In the genomic region with DNA sequence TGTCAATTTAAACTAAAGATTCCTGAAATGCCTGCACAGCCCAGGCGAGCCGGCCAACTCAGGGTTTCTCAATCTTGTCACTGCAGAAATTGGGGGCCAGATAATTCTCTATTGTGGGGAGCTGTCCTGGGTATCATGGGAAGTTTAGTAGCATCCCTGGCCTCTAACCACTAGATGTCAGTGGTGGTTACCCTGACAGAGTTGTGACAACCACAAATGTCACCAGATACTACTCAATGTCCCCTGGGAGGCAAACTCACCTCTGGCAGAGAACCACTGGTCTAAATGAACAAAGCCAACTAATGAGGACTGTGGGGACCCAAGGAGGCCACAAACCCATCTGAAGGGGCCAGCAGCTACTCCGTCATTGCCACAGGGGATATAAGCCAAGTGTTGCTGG, we compare ENCODE assay signal across 1 cellular context.
TF ChIP-seq lines count a peak whose summit lies in the region.

No MANE protein-coding gene starts in this region.

TF ChIP-seq in HepG2, 621 proteins besides CTCF, POLR2A, EP300 and RAD21 (continued from another document):
- TF ChIP-seq TEAD3 (CRISPR knock-in tag; optimal IDR thresholded peaks at IDR 0.05; ENCODE audit: borderline replicate concordance) (peak; percentile 23), ZNF644 (CRISPR knock-in tag; IDR thresholded peaks at IDR 0.05; ENCODE audit: low read depth) (no peak), ZNF496 (CRISPR knock-in tag; IDR thresholded peaks at IDR 0.05; ENCODE audit: insufficient replicate concordance) (no peak), XRCC5 (optimal IDR thresholded peaks at IDR 0.05; ENCODE audit: low read length) (peak; percentile 47), SMC3 (IDR thresholded peaks at IDR 0.05; ENCODE audit: low read length) (peak; percentile 87), SMAD9 (CRISPR knock-in tag; IDR thresholded peaks at IDR 0.05) (0 out of 2 replicates have a peak, but pooled peaks have one; percentile 20), HNRNPLL (IDR thresholded peaks at IDR 0.05; ENCODE audit: low read depth, low read length, poor library complexity, severe bottlenecking) (no peak), XBP1 (CRISPR knock-in tag; IDR thresholded peaks at IDR 0.05) (no peak), HMG20B (CRISPR knock-in tag; conservative IDR thresholded peaks at IDR 0.05) (no peak), ZNF543 (CRISPR knock-in tag; IDR thresholded peaks at IDR 0.05) (no peak), ZNF331 (CRISPR knock-in tag; IDR thresholded peaks at IDR 0.05) (peak; percentile 45; the same call in 1 of the 2 replicates), MAZ (IDR thresholded peaks at IDR 0.05; ENCODE audit: borderline replicate concordance, low read depth, low read length) (no peak), MAZ (CRISPR knock-in tag; IDR thresholded peaks at IDR 0.05; ENCODE audit: low read depth) (peak; percentile 39; the same call in 1 of the 2 replicates), TRIM24 (CRISPR knock-in tag; IDR thresholded peaks at IDR 0.05) (no peak), ZMYM4 (CRISPR knock-in tag; IDR thresholded peaks at IDR 0.05) (no peak), SNRNP70 (IDR thresholded peaks at IDR 0.05; ENCODE audit: low read depth, low read length) (no peak), SMAD1 (CRISPR knock-in tag; IDR thresholded peaks at IDR 0.05; ENCODE audit: borderline replicate concordance, low read depth) (no peak), TGIF2 (CRISPR knock-in tag; IDR thresholded peaks at IDR 0.05) (no peak), ZNF143 (CRISPR knock-in tag; IDR thresholded peaks at IDR 0.05) (0 out of 2 replicates have a peak, but pooled peaks have one; percentile 53)
- TF ChIP-seq, protein P1, sequence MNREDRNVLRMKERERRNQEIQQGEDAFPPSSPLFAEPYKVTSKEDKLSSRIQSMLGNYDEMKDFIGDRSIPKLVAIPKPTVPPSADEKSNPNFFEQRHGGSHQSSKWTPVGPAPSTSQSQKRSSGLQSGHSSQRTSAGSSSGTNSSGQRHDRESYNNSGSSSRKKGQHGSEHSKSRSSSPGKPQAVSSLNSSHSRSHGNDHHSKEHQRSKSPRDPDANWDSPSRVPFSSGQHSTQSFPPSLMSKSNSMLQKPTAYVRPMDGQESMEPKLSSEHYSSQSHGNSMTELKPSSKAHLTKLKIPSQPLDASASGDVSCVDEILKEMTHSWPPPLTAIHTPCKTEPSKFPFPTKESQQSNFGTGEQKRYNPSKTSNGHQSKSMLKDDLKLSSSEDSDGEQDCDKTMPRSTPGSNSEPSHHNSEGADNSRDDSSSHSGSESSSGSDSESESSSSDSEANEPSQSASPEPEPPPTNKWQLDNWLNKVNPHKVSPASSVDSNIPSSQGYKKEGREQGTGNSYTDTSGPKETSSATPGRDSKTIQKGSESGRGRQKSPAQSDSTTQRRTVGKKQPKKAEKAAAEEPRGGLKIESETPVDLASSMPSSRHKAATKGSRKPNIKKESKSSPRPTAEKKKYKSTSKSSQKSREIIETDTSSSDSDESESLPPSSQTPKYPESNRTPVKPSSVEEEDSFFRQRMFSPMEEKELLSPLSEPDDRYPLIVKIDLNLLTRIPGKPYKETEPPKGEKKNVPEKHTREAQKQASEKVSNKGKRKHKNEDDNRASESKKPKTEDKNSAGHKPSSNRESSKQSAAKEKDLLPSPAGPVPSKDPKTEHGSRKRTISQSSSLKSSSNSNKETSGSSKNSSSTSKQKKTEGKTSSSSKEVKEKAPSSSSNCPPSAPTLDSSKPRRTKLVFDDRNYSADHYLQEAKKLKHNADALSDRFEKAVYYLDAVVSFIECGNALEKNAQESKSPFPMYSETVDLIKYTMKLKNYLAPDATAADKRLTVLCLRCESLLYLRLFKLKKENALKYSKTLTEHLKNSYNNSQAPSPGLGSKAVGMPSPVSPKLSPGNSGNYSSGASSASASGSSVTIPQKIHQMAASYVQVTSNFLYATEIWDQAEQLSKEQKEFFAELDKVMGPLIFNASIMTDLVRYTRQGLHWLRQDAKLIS (CRISPR knock-in tag; IDR thresholded peaks at IDR 0.05), result no peak
- TF ChIP-seq, protein P2, sequence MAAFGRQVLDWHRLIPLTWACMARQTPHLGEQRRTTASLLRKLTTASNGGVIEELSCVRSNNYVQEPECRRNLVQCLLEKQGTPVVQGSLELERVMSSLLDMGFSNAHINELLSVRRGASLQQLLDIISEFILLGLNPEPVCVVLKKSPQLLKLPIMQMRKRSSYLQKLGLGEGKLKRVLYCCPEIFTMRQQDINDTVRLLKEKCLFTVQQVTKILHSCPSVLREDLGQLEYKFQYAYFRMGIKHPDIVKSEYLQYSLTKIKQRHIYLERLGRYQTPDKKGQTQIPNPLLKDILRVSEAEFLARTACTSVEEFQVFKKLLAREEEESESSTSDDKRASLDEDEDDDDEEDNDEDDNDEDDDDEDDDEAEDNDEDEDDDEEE (CRISPR knock-in tag; IDR thresholded peaks at IDR 0.05), result no peak
- TF ChIP-seq, protein P3, sequence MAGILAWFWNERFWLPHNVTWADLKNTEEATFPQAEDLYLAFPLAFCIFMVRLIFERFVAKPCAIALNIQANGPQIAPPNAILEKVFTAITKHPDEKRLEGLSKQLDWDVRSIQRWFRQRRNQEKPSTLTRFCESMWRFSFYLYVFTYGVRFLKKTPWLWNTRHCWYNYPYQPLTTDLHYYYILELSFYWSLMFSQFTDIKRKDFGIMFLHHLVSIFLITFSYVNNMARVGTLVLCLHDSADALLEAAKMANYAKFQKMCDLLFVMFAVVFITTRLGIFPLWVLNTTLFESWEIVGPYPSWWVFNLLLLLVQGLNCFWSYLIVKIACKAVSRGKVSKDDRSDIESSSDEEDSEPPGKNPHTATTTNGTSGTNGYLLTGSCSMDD (CRISPR knock-in tag; IDR thresholded peaks at IDR 0.05), result no peak
- TF ChIP-seq, protein P4, sequence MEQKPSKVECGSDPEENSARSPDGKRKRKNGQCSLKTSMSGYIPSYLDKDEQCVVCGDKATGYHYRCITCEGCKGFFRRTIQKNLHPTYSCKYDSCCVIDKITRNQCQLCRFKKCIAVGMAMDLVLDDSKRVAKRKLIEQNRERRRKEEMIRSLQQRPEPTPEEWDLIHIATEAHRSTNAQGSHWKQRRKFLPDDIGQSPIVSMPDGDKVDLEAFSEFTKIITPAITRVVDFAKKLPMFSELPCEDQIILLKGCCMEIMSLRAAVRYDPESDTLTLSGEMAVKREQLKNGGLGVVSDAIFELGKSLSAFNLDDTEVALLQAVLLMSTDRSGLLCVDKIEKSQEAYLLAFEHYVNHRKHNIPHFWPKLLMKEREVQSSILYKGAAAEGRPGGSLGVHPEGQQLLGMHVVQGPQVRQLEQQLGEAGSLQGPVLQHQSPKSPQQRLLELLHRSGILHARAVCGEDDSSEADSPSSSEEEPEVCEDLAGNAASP (CRISPR knock-in tag; IDR thresholded peaks at IDR 0.05; ENCODE audit: borderline replicate concordance), result 0 out of 2 replicates have a peak, but pooled peaks have one; percentile 24
- TF ChIP-seq, protein P5, sequence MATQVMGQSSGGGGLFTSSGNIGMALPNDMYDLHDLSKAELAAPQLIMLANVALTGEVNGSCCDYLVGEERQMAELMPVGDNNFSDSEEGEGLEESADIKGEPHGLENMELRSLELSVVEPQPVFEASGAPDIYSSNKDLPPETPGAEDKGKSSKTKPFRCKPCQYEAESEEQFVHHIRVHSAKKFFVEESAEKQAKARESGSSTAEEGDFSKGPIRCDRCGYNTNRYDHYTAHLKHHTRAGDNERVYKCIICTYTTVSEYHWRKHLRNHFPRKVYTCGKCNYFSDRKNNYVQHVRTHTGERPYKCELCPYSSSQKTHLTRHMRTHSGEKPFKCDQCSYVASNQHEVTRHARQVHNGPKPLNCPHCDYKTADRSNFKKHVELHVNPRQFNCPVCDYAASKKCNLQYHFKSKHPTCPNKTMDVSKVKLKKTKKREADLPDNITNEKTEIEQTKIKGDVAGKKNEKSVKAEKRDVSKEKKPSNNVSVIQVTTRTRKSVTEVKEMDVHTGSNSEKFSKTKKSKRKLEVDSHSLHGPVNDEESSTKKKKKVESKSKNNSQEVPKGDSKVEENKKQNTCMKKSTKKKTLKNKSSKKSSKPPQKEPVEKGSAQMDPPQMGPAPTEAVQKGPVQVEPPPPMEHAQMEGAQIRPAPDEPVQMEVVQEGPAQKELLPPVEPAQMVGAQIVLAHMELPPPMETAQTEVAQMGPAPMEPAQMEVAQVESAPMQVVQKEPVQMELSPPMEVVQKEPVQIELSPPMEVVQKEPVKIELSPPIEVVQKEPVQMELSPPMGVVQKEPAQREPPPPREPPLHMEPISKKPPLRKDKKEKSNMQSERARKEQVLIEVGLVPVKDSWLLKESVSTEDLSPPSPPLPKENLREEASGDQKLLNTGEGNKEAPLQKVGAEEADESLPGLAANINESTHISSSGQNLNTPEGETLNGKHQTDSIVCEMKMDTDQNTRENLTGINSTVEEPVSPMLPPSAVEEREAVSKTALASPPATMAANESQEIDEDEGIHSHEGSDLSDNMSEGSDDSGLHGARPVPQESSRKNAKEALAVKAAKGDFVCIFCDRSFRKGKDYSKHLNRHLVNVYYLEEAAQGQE (IDR thresholded peaks at IDR 0.05; ENCODE audit: borderline replicate concordance in 1 of 2, low read depth in 1 of 2, low read length in 2 of 2), result peak in 1 of 2 experiments; percentile 86; a peak in 3 of 4 replicates
